In the genomic region with DNA sequence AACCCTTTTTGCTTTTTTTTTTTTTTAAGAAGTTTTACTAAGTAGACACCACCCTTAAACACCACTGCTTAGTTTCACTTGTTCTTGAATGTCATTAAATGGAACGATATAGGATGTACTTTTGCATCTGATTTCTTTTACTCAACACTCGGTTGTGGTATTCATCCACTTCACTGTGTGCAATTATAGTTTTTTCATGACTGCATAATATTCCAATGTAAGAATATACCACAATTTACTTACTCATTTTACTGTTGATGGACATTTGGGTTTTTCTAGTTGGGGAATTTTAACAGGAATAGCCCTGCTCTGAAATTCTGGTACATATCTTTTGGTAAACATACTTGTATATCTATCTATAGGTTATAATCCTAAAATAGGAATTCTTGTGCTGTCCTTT, we compare ENCODE assay signal across 36 cellular contexts.
"Had no signal": no experiment of that assay in that cellular context is flagged by ENCODE, and none has a peak within 500 bp of the region (broad histone marks: within the 10 kb centered on the region; RNA-seq: fewer than 3 reads in every experiment).

No MANE protein-coding gene starts in this region.

- H3K36me3 ChIP-seq: MG63 had no signal

- H3K27me3 ChIP-seq: MG63 had no signal

- H3K4me3 ChIP-seq: MG63 had no signal

- H3K9me3 ChIP-seq: MG63 had no signal

- DNase-seq: Kasumi-1, MG63, MM.1S, MV-4-11, NCI-H1048, NCI-H1092, NCI-H1092 treated with DMSO at 0.1 percent for 48 hours, NCI-H1105, NCI-H1105 treated with DMSO at 0.1 percent for 48 hours, NCI-H1417, NCI-H1417 treated with DMSO at 0.1 percent for 48 hours, NCI-H1436, NCI-H1436 treated with DMSO at 0.1 percent for 48 hours, NCI-H146, NCI-H1694, NCI-H1694 treated with DMSO at 0.1 percent for 48 hours, NCI-H187, NCI-H187 treated with DMSO at 0.1 percent for 48 hours, NCI-H1930, NCI-H2029, NCI-H2029 treated with DMSO at 0.1 percent for 48 hours, NCI-H2081, NCI-H2081 treated with DMSO at 0.1 percent for 48 hours, NCI-H2107, NCI-H2171, NCI-H2171 treated with DMSO at 0.1 percent for 48 hours, NCI-H2227 treated with DMSO at 0.1 percent for 48 hours, NCI-H226, NCI-H345, NCI-H446, NCI-H446 treated with DMSO at 0.1 percent for 48 hours, NCI-H510A, NCI-H510A treated with DMSO at 0.1 percent for 48 hours, NCI-H524, NCI-H524 treated with DMSO at 0.1 percent for 48 hours, NCI-H526 had no signal
